In genomic region chr4:22410645-22411247, GRCh38 we compare ENCODE assay signal across 8 cellular contexts.
DNase-seq lines count a peak whose midpoint lies in the region; ATAC-seq and TF ChIP-seq lines count a peak whose summit lies in the region.

No MANE protein-coding gene starts in this region.

- H3K4me1 ChIP-seq in OCI-LY3 (ENCODE audit: low read length) (peaks cover 8% of the 10 kb centered on the region), tibial nerve (no peaks in the 10 kb centered on the region)

- 93 to 97% methylated on average over 1 of the region's 1 CpG for WGBS in tibial nerve, 2 donors

- H3K9me3 ChIP-seq in OCI-LY3 (ENCODE audit: insufficient read depth, low read length) (no peaks in the 10 kb centered on the region), tibial nerve (no peaks in the 10 kb centered on the region)

- no peaks in the 10 kb centered on the region for H4K20me1 ChIP-seq in OCI-LY3 (ENCODE audit: insufficient read depth, low read length)

- TF ChIP-seq CTCF in OCI-LY3 (IDR thresholded peaks at IDR 0.05; ENCODE audit: low read depth, low read length) (peak; percentile 61), fibroblast of mammary gland (conservative IDR thresholded peaks at IDR 0.05; ENCODE audit: control insufficient read depth, insufficient read depth, low read depth, low read length) (peak; percentile 41), tibial nerve (IDR thresholded peaks at IDR 0.05) (peak; percentile 38 to 62 (median 46))

- ATAC-seq in HG03095 (IDR thresholded peaks at IDR 0.05; ENCODE audit: unreplicated experiment): no peak
- ATAC-seq in HG02973 (IDR thresholded peaks at IDR 0.05; ENCODE audit: unreplicated experiment): no peak

- H3K79me2 ChIP-seq in OCI-LY3 (ENCODE audit: low read length): no peaks in the 10 kb centered on the region

- H3K4me3 ChIP-seq in OCI-LY3 (ENCODE audit: low read length) (no peak overlapping the region), fibroblast of mammary gland (ENCODE audit: control insufficient read depth, low read depth, low read length) (no peak overlapping the region), tibial nerve (no peak overlapping the region)

- H2AFZ ChIP-seq in OCI-LY3 (ENCODE audit: low read depth, low read length): no peak overlapping the region

- H3K27ac ChIP-seq in OCI-LY3 (ENCODE audit: low read length) (no peak overlapping the region), tibial nerve (no peak overlapping the region)

- no peak overlapping the region for H3K9ac ChIP-seq in OCI-LY3 (ENCODE audit: low read length)

- TF ChIP-seq EP300 in tibial nerve (IDR thresholded peaks at IDR 0.05): no peak

- no peak overlapping the region for H3K4me2 ChIP-seq in OCI-LY3 (ENCODE audit: low read length)

- no peaks in the 10 kb centered on the region for H3K36me3 ChIP-seq in OCI-LY3 (replicated peaks; ENCODE audit: low read depth, low read length)
- H3K36me3 ChIP-seq in tibial nerve: peaks cover 0 to 14% (median 0%) of the 10 kb centered on the region in 3 donors

- DNase-seq in NOMO-1 treated with DMSO at 0.1 percent for 48 hours (lab: John Stamatoyannopoulos, UW; ENCODE audit: unreplicated experiment) (peak; percentile 5), NOMO-1 treated with dmso at 0.1 percent for 144 hours (lab: John Stamatoyannopoulos, UW; ENCODE audit: unreplicated experiment) (no peak), fibroblast of mammary gland (ENCODE audit: low read depth) (peak; percentile 19), tibial nerve (ENCODE audit: low spot score in 2 of 2) (no peak)
- DNase-seq in stimulated activated CD4-positive, alpha-beta T cell treated with anti-CD3 and anti-CD28 coated beads, Interleukin-4, amount 100 ng/mL, for 24 hours: no peak

- no peak for TF ChIP-seq POLR2A in tibial nerve (IDR thresholded peaks at IDR 0.05)

- H3K27me3 ChIP-seq in OCI-LY3 (ENCODE audit: low read depth, low read length) (no peaks in the 10 kb centered on the region), tibial nerve (no peaks in the 10 kb centered on the region)

Comparison
In these comparisons a context has a peak if more than half of its experiments do, and no peak if none do; other contexts are left out.
1. DNase-seq: peak in NOMO-1 treated with DMSO at 0.1 percent for 48 hours (single experiment) and fibroblast of mammary gland (single experiment); none in NOMO-1 treated with dmso at 0.1 percent for 144 hours (single experiment), tibial nerve (0 of 2) and stimulated activated CD4-positive, alpha-beta T cell treated with anti-CD3 and anti-CD28 coated beads, Interleukin-4, amount 100 ng/mL, for 24 hours (single experiment).
2. Peak in every context shown above with its lines, with median percentiles within 50 percentile points of each other: CTCF ChIP-seq.